In genomic region chr5:59276886-59277514, GRCh38 we compare ENCODE assay signal across 11 cellular contexts.
DNase-seq lines count a peak whose midpoint lies in the region; ATAC-seq and TF ChIP-seq lines count a peak whose summit lies in the region.
"Had no signal": no experiment of that assay in that cellular context is flagged by ENCODE, and none has a peak within 500 bp of the region (broad histone marks: within the 10 kb centered on the region; RNA-seq: fewer than 3 reads in every experiment).

No MANE protein-coding gene starts in this region.

- no peak overlapping the region for H3K4me3 ChIP-seq in muscle layer of colon (ENCODE audit: low read depth in 1 of 2, low read length in 2 of 2)

- no peaks in the 10 kb centered on the region for H3K27me3 Mint-ChIP-seq in type B pancreatic cell
- peaks cover 19% of the 10 kb centered on the region for H3K27me3 Mint-ChIP-seq in activated naive CD4-positive, alpha-beta T cell treated with anti-CD3 and anti-CD28 coated beads for 36 hours (ENCODE audit: low read depth)

- intact Hi-C loops in activated naive CD4-positive, alpha-beta T cell treated with anti-CD3 and anti-CD28 coated beads for 36 hours (cut with micrococcal nuclease): no loop called here

- peak overlapping the region; percentile 38 for H3K27ac ChIP-seq in foreskin keratinocyte
- peak overlapping the region; percentile 94 for H3K27ac ChIP-seq in muscle layer of colon (ENCODE audit: low read depth, low read length)

- peak overlapping the region; percentile 9 for H3K27ac Mint-ChIP-seq in type B pancreatic cell
- no peak overlapping the region for H3K27ac Mint-ChIP-seq in activated naive CD4-positive, alpha-beta T cell treated with anti-CD3 and anti-CD28 coated beads for 36 hours

- no peak for ATAC-seq in foreskin keratinocyte

- no peaks in the 10 kb centered on the region for H3K9me3 Mint-ChIP-seq in type B pancreatic cell
- H3K9me3 Mint-ChIP-seq in activated naive CD4-positive, alpha-beta T cell treated with anti-CD3 and anti-CD28 coated beads for 36 hours: no peaks in the 10 kb centered on the region

- H3K27me3 ChIP-seq in foreskin keratinocyte: no peaks in the 10 kb centered on the region
- no peaks in the 10 kb centered on the region for H3K27me3 ChIP-seq in muscle layer of colon (ENCODE audit: control insufficient read depth in 1 of 2, insufficient read depth in 2 of 2, low read length in 2 of 2)

- peaks cover 7% of the 10 kb centered on the region for H3K4me1 ChIP-seq in foreskin keratinocyte
- H3K4me1 ChIP-seq in muscle layer of colon (ENCODE audit: insufficient read depth, low read length): peaks cover 21% of the 10 kb centered on the region
- H3K4me1 ChIP-seq: Caco-2 had no signal

- peaks cover 29% of the 10 kb centered on the region for H3K4me1 Mint-ChIP-seq in type B pancreatic cell (ENCODE audit: unreplicated experiment)
- peaks cover 10% of the 10 kb centered on the region for H3K4me1 Mint-ChIP-seq in activated naive CD4-positive, alpha-beta T cell treated with anti-CD3 and anti-CD28 coated beads for 36 hours (ENCODE audit: low read depth)

- peaks cover 4% of the 10 kb centered on the region for H3K36me3 Mint-ChIP-seq in type B pancreatic cell
- no peaks in the 10 kb centered on the region for H3K36me3 Mint-ChIP-seq in activated naive CD4-positive, alpha-beta T cell treated with anti-CD3 and anti-CD28 coated beads for 36 hours (ENCODE audit: low read depth)

- H3K4me3 Mint-ChIP-seq in type B pancreatic cell: peak overlapping the region; percentile 10
- H3K4me3 Mint-ChIP-seq in activated naive CD4-positive, alpha-beta T cell treated with anti-CD3 and anti-CD28 coated beads for 36 hours: no peak overlapping the region

- peak overlapping the region; percentile 5 for H3K9ac ChIP-seq in muscle layer of colon (ENCODE audit: low read length)

- DNase-seq in SK-N-DZ (ENCODE audit: low spot score): peak; percentile 57
- DNase-seq in foreskin keratinocyte: no peak
- no peak for DNase-seq in type B pancreatic cell (ENCODE audit: extremely low spot score, unreplicated experiment)
- no peak for DNase-seq in activated naive CD4-positive, alpha-beta T cell treated with anti-CD3 and anti-CD28 coated beads for 36 hours
- no peak for DNase-seq in NOMO-1 treated with dmso at 0.1 percent for 144 hours (lab: John Stamatoyannopoulos, UW; ENCODE audit: unreplicated experiment)
- no peak for DNase-seq in NCI-H2029 (lab: John Stamatoyannopoulos, UW)
- DNase-seq: activated CD8-positive, alpha-beta memory T cell treated with anti-CD3 and anti-CD28 coated beads, Interleukin-2, amount 50 U/mL, for 4 hours; amniotic stem cell; Caco-2; stimulated activated CD4-positive, alpha-beta T cell treated with anti-CD3 and anti-CD28 coated beads, Interleukin-4, amount 100 ng/mL, for 24 hours had no signal

- H3K36me3 ChIP-seq in muscle layer of colon (ENCODE audit: insufficient read depth, low read length): no peaks in the 10 kb centered on the region

- CTCF ChIA-PET in activated naive CD4-positive, alpha-beta T cell treated with anti-CD3 and anti-CD28 coated beads for 36 hours (lab: Charles Lee): interaction anchor here (0.7 kb wide), 2 partner anchors 40 to 396 kb away, joined by 3 read pairs; no protein-coding TSS in a partner anchor

- no peaks in the 10 kb centered on the region for H3K9me3 ChIP-seq in muscle layer of colon (ENCODE audit: low read length)
- H3K9me3 ChIP-seq: Caco-2 had no signal

- no peak for TF ChIP-seq CTCF in foreskin keratinocyte (conservative IDR thresholded peaks at IDR 0.05)
- no peak for TF ChIP-seq CTCF in type B pancreatic cell (conservative IDR thresholded peaks at IDR 0.05)
